10 cellular contexts compared by ENCODE assay signal in the genomic region with DNA sequence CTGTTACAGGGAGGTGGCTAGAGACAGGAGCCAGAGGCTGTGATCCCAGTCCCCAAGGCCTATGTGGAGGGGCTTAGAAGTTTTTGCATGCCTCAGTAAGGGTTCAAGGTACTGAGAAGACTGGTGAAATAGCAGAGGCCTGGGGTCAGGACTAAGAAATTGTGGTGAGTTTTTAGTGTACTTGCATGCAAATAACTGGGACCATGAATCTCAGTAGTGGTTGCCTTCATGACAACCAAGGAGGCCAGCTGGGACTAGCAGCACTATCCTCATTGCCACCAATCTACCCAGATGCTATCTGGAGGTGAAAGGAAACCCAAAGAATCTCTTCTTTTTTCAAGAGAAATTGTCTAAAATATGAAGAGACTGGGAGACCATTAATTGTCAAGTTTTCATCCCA.
DNase-seq lines count a peak whose midpoint lies in the region; ATAC-seq and TF ChIP-seq lines count a peak whose summit lies in the region.
"Had no signal": no experiment of that assay in that cellular context is flagged by ENCODE, and none has a peak within 500 bp of the region (broad histone marks: within the 10 kb centered on the region; RNA-seq: fewer than 3 reads in every experiment).

No MANE protein-coding gene starts in this region.

- H3K36me3 ChIP-seq in MM.1S (replicated peaks; ENCODE audit: insufficient read depth, low read length), result no peaks in the 10 kb centered on the region

- H3K4me1 ChIP-seq in MM.1S (ENCODE audit: low read length), result peaks cover 3% of the 10 kb centered on the region; the same call in 1 of the 2 replicates

- H3K79me2 ChIP-seq in MM.1S (ENCODE audit: low read length), result no peaks in the 10 kb centered on the region

- no peak for TF ChIP-seq CTCF in MM.1S (IDR thresholded peaks at IDR 0.05; ENCODE audit: low read length)

- no peak overlapping the region for H3K4me3 ChIP-seq in MM.1S (ENCODE audit: low read length)

- no peaks in the 10 kb centered on the region for H3F3A ChIP-seq in MM.1S (ENCODE audit: insufficient read depth, low read length)

- no peaks in the 10 kb centered on the region for H3K9me3 ChIP-seq in MM.1S (replicated peaks; ENCODE audit: insufficient read depth, low read length)

- no peak overlapping the region for H3K27ac ChIP-seq in MM.1S (ENCODE audit: low read length)

- no peaks in the 10 kb centered on the region for H4K20me1 ChIP-seq in MM.1S (ENCODE audit: insufficient read depth, low read length)

- no peaks in the 10 kb centered on the region for H3K9me2 ChIP-seq in MM.1S (replicated peaks; ENCODE audit: insufficient read depth, low read length)

- peak; percentile 28 for DNase-seq in MM.1S
- no peak for DNase-seq in hepatic stellate cell (ENCODE audit: low spot score)
- DNase-seq in NCI-H748 (lab: John Stamatoyannopoulos, UW; ENCODE audit: unreplicated experiment), result no peak
- no peak for DNase-seq in medulla oblongata (ENCODE audit: extremely low spot score)
- DNase-seq in DMS114 treated with DMSO at 0.1 percent for 48 hours (lab: John Stamatoyannopoulos, UW; ENCODE audit: unreplicated experiment), result no peak
- DNase-seq: NCI-H187, T1000 had no signal

- H2AFZ ChIP-seq in MM.1S (ENCODE audit: low read length), result no peak overlapping the region

- no peaks in the 10 kb centered on the region for H3K27me3 ChIP-seq in MM.1S (replicated peaks; ENCODE audit: insufficient read depth, low read length)

- H3K4me2 ChIP-seq in MM.1S (ENCODE audit: low read depth, low read length), result no peak overlapping the region

- H3K9ac ChIP-seq in MM.1S (ENCODE audit: low read length), result no peak overlapping the region

- ATAC-seq in GM18858 (IDR thresholded peaks at IDR 0.05; ENCODE audit: unreplicated experiment) (peak; percentile 71), GM21423 (IDR thresholded peaks at IDR 0.05; ENCODE audit: unreplicated experiment) (peak; percentile 84), HG02981 (IDR thresholded peaks at IDR 0.05; ENCODE audit: unreplicated experiment) (peak; percentile 91)
